In genomic region chr16:11848842-11849241, GRCh38 we compare ENCODE assay signal across 1 cellular context.
TF ChIP-seq lines count a peak whose summit lies in the region.

No MANE protein-coding gene starts in this region.

TF ChIP-seq in HCT116, 20 proteins besides CTCF, POLR2A, EP300 and RAD21 (continued from another document):
- TF ChIP-seq REST (IDR thresholded peaks at IDR 0.05; ENCODE audit: low read depth) = no peak
